17 cellular contexts compared by ENCODE assay signal in the genomic region with DNA sequence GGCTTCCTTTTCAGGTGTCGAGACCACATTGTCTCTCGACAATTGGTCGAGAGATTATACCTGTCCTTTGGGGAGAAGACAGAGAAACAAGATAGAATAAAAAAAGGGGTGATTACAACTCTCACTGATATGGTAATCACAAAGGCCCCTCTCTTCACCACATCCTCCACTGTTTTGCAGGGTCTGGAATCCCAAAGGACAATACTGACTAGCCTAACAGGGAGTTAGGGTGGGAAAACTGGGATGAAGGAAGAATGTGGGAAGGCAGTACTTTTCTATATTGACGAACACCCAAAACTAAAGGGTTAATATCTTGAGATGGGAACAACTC. TPM values are rescaled to one million over a fixed set of nuclear protein-coding genes. Genes with fewer than 3 reads are reported as not detected.
DNase-seq lines count a peak whose midpoint lies in the region; ATAC-seq, FAIRE-seq and TF ChIP-seq lines count a peak whose summit lies in the region.
"Had no signal": no experiment of that assay in that cellular context is flagged by ENCODE, and none has a peak within 500 bp of the region (broad histone marks: within the 10 kb centered on the region; RNA-seq: fewer than 3 reads in every experiment).

No MANE protein-coding gene starts in this region.

- intact Hi-C loops in gastrocnemius medialis (cut with DNase I; ENCODE audit: low total_unique reads) = loop anchor here (10.0 kb wide), 1 partner anchor 824 kb away; no protein-coding TSS in a partner anchor
- intact Hi-C loops in lower lobe of right lung (cut with DNase I) = no loop called here

- H3K23ac ChIP-seq in H9 (ENCODE audit: insufficient read length, low read depth, low read length) (no peak overlapping the region), H1 (ENCODE audit: insufficient read length) (no peak overlapping the region)

- ATAC-seq in gastrocnemius medialis = no peak
- ATAC-seq in GM21723 (IDR thresholded peaks at IDR 0.05; ENCODE audit: unreplicated experiment) = no peak
- no peak for ATAC-seq in lower lobe of right lung

- H3K4me1 ChIP-seq in H9 (ENCODE audit: insufficient read depth, low read length) = peaks cover 2% of the 10 kb centered on the region; the same call in 1 of the 2 replicates
- peaks cover 0 to 6% (median 5%) of the 10 kb centered on the region in 4 experiments; a peak in 5 of 7 replicates for H3K4me1 ChIP-seq in H1 (replicated peaks in 1 of 4; ENCODE audit: control insufficient read depth in 3 of 4, insufficient read depth in 4 of 4, low read length in 3 of 4)
- H3K4me1 ChIP-seq in iPS-18a (ENCODE audit: control insufficient read depth, low read depth, low read length) = peaks cover 30% of the 10 kb centered on the region
- H3K4me1 ChIP-seq in gastrocnemius medialis = peaks cover 55 to 70% of the 10 kb centered on the region in 2 donors
- peaks cover 9% of the 10 kb centered on the region for H3K4me1 ChIP-seq in lower lobe of right lung

- H2BK12ac ChIP-seq in H9 (ENCODE audit: insufficient read length, low read depth, low read length) = no peak overlapping the region
- H2BK12ac ChIP-seq in H1 (ENCODE audit: low read depth, low read length) = no peak overlapping the region

- H2BK20ac ChIP-seq in H9 (ENCODE audit: low read depth, low read length, poor library complexity, severe bottlenecking) (no peak overlapping the region), H1 (ENCODE audit: low read length) (no peak overlapping the region)

- H4K5ac ChIP-seq in H9 (ENCODE audit: insufficient read length, low read depth, low read length) (no peak overlapping the region), H1 (ENCODE audit: insufficient read length, low read depth, low read length) (no peak overlapping the region)

- WGBS in H9 (ENCODE audit: extremely low coverage, insufficient read length, low lambda C conversion rate) = no CpG with 5 or more reads among the region's 4 CpGs
- 31% methylated on average over 4 of the region's 4 CpGs; no CpG with 5 or more reads in 1 of the 2 experiments for WGBS in H1 (ENCODE audit: extremely low coverage in 1 of 2, insufficient coverage in 1 of 2, insufficient read length in 1 of 2, insufficient replicate concordance in 2 of 2, low coverage in 1 of 2, low lambda C conversion rate in 2 of 2, missing lambda C conversion rate in 1 of 2), 2 experiments

- no peak overlapping the region for H3T11ph ChIP-seq in H9 (ENCODE audit: low read length)

- no peak overlapping the region for H3K14ac ChIP-seq in H9 (ENCODE audit: insufficient read depth, low read length)
- no peak overlapping the region for H3K14ac ChIP-seq in H1 (ENCODE audit: insufficient read length)

- H4K8ac ChIP-seq in H9 (replicated peaks; ENCODE audit: insufficient read length, low read depth, low read length) = no peak overlapping the region
- no peak overlapping the region for H4K8ac ChIP-seq in H1 (ENCODE audit: extremely low read depth, insufficient read depth, low read length)

- H4K91ac ChIP-seq in H9 (ENCODE audit: insufficient read length, low read depth, low read length) (no peak overlapping the region), H1 (replicated peaks; ENCODE audit: insufficient read length, low read length) (no peak overlapping the region)

- H3K27me3 ChIP-seq in H9 (ENCODE audit: insufficient read depth, low read length) = peaks cover under 1% of the 10 kb centered on the region; the same call in 1 of the 2 replicates
- peaks cover 0 to 7% (median 3%) of the 10 kb centered on the region in 4 experiments; a peak in 4 of 7 replicates for H3K27me3 ChIP-seq in H1 (replicated peaks in 1 of 4; ENCODE audit: control insufficient read depth in 3 of 4, extremely low read depth in 1 of 4, insufficient read depth in 3 of 4, low read length in 3 of 4)
- H3K27me3 ChIP-seq in iPS-18a (ENCODE audit: control insufficient read depth, insufficient read depth, low read length) = peaks cover 16% of the 10 kb centered on the region
- no peaks in the 10 kb centered on the region for H3K27me3 ChIP-seq in gastrocnemius medialis
- no peaks in the 10 kb centered on the region for H3K27me3 ChIP-seq in lower lobe of right lung (ENCODE audit: low read depth)

- H2BK5ac ChIP-seq in H9 (ENCODE audit: insufficient read length, low read length) (no peak overlapping the region), H1 (ENCODE audit: low read depth, low read length) (no peak overlapping the region)

- no peak overlapping the region for H2AFZ ChIP-seq in H9 (ENCODE audit: low read length)
- 0 out of 2 replicates have a peak overlapping the region, but pooled peaks have one; percentile 8 for H2AFZ ChIP-seq in H1 (ENCODE audit: low read length)
- H2AFZ ChIP-seq: GM23248 had no signal

- H3K27me3 Mint-ChIP-seq in H9 (ENCODE audit: low read depth) = peaks cover 18% of the 10 kb centered on the region
- H3K27me3 Mint-ChIP-seq: B cell; CD4-positive, alpha-beta T cell had no signal

- no peak overlapping the region for H2BK120ac ChIP-seq in H9 (ENCODE audit: low read depth, low read length, poor library complexity, severe bottlenecking)
- no peak overlapping the region for H2BK120ac ChIP-seq in H1 (replicated peaks; ENCODE audit: low read depth, low read length)

- H2AK5ac ChIP-seq in H9 (ENCODE audit: insufficient read length, low read length) (no peak overlapping the region), H1 (ENCODE audit: low read depth, low read length) (no peak overlapping the region)

- H3K18ac ChIP-seq in H9 (ENCODE audit: insufficient read length, low read depth, low read length) (no peak overlapping the region), H1 (ENCODE audit: extremely low read depth, low read length) (no peak overlapping the region)

- H3K9me3 Mint-ChIP-seq in H9 = peaks cover 0 to under 1% of the 10 kb centered on the region in 2 experiments; a peak in 1 of 5 replicates
- H3K9me3 Mint-ChIP-seq: CD4-positive, alpha-beta T cell had no signal

- H4K20me1 ChIP-seq in H9 (ENCODE audit: control insufficient read depth, insufficient read depth, insufficient read length) = no peaks in the 10 kb centered on the region
- no peaks in the 10 kb centered on the region for H4K20me1 ChIP-seq in H1 (replicated peaks in 1 of 2; ENCODE audit: control insufficient read depth in 1 of 2, insufficient read depth in 2 of 2, low read length in 2 of 2)

- H3K27ac Mint-ChIP-seq in H9 = peak overlapping the region in 2 of 3 experiments; percentile 68 to 89; a peak in 6 of 7 replicates
- H3K27ac Mint-ChIP-seq: B cell; CD4-positive, alpha-beta T cell had no signal

- no peak for TF ChIP-seq CTCF in H9 (conservative IDR thresholded peaks at IDR 0.05)
- no peak for TF ChIP-seq CTCF in H1 (IDR thresholded peaks at IDR 0.05; ENCODE audit: control extremely low read depth in 1 of 3, insufficient read depth in 1 of 3, low read depth in 1 of 3, low read length in 3 of 3)
- TF ChIP-seq CTCF in gastrocnemius medialis (IDR thresholded peaks at IDR 0.05 in 4 of 5, conservative IDR thresholded peaks at IDR 0.05 in 1 of 5) = no peak
- no peak for TF ChIP-seq CTCF in lower lobe of right lung (IDR thresholded peaks at IDR 0.05)

- H3K23me2 ChIP-seq in H9 (ENCODE audit: insufficient read length, low read depth, low read length, poor library complexity, severe bottlenecking) (peaks cover 4% of the 10 kb centered on the region), H1 (ENCODE audit: low read depth, low read length) (no peaks in the 10 kb centered on the region)

- TF ChIP-seq EP300 in H1 (IDR thresholded peaks at IDR 0.05; ENCODE audit: borderline replicate concordance in 1 of 2, low read depth in 2 of 2, low read length in 2 of 2) = no peak

- no peaks in the 10 kb centered on the region for H3K79me2 ChIP-seq in H9 (ENCODE audit: insufficient read depth, low read length)
- no peaks in the 10 kb centered on the region for H3K79me2 ChIP-seq in H1 (ENCODE audit: control insufficient read depth in 1 of 2, insufficient read depth in 2 of 2, low read length in 2 of 2)

- H3K56ac ChIP-seq in H9 (ENCODE audit: insufficient read length, low read depth, low read length) (no peak overlapping the region), H1 (replicated peaks; ENCODE audit: insufficient read length, low read depth, low read length) (no peak overlapping the region)

- H3K9ac ChIP-seq in H9 (ENCODE audit: extremely low read depth, insufficient read length, low read length) (no peak overlapping the region), H1 (replicated peaks in 1 of 4; ENCODE audit: extremely low read depth in 1 of 4, low read depth in 3 of 4, low read length in 3 of 4) (no peak overlapping the region), iPS-18a (ENCODE audit: low read length) (no peak overlapping the region)
- H3K9ac ChIP-seq: GM23248 had no signal

- peak overlapping the region; percentile 19 to 33; a peak in 4 of 5 replicates for H3K4me3 Mint-ChIP-seq in H9
- H3K4me3 Mint-ChIP-seq: B cell; CD4-positive, alpha-beta T cell had no signal

- no peaks in the 10 kb centered on the region for H3K36me3 Mint-ChIP-seq in H9 (ENCODE audit: insufficient read depth in 1 of 3, low read depth in 3 of 3)

- peaks cover 50 to 61% of the 10 kb centered on the region in 2 experiments for H3K4me1 Mint-ChIP-seq in H9

- H3K36me3 ChIP-seq in H1 (ENCODE audit: control insufficient read depth in 2 of 4, insufficient read depth in 4 of 4, low read length in 3 of 4) (no peaks in the 10 kb centered on the region), iPS-18a (ENCODE audit: control insufficient read depth, low read depth, low read length) (no peaks in the 10 kb centered on the region), gastrocnemius medialis (peaks cover 0 to 6% of the 10 kb centered on the region in 2 donors), lower lobe of right lung (no peaks in the 10 kb centered on the region)

- no peaks in the 10 kb centered on the region for H3K9me3 ChIP-seq in H9 (ENCODE audit: control insufficient read depth, low read depth, low read length)
- no peaks in the 10 kb centered on the region for H3K9me3 ChIP-seq in H1 (ENCODE audit: insufficient read depth in 2 of 2, low read depth in 1 of 2, low read length in 1 of 2)
- H3K9me3 ChIP-seq in iPS-18a (ENCODE audit: control insufficient read depth, low read depth, low read length) = no peaks in the 10 kb centered on the region
- no peaks in the 10 kb centered on the region for H3K9me3 ChIP-seq in gastrocnemius medialis
- no peaks in the 10 kb centered on the region for H3K9me3 ChIP-seq in lower lobe of right lung
- H3K9me3 ChIP-seq: Caco-2 had no signal

- in situ Hi-C loops in gastrocnemius medialis (cut with MboI; ENCODE audit: low sequenced_read_pairs in 4 of 4) = no loop called here

- DNase-seq in H9 (no peak), H1 (ENCODE audit: low read depth in 1 of 2, low spot score in 2 of 2) (no peak), gastrocnemius medialis (no peak), NCI-H82 (lab: John Stamatoyannopoulos, UW) (no peak), NCI-H1092 treated with DMSO at 0.1 percent for 48 hours (lab: John Stamatoyannopoulos, UW) (no peak), lower lobe of right lung (no peak)
- DNase-seq: Caco-2; CD4-positive, alpha-beta T cell; GDM1; H7; KG1 had no signal

- H3K4me3 ChIP-seq in H1 (ENCODE audit: extremely low read depth in 1 of 4, insufficient read depth in 2 of 4, low read depth in 3 of 4, low read length in 4 of 4) (peak overlapping the region in 1 of 4 experiments; percentile 35; a peak in 2 of 8 replicates), iPS-18a (ENCODE audit: low read length) (peak overlapping the region; percentile 7), gastrocnemius medialis (no peak overlapping the region), lower lobe of right lung (no peak overlapping the region)
- H3K4me3 ChIP-seq: GM23248 had no signal

- no peak for TF ChIP-seq RAD21 in H1 (IDR thresholded peaks at IDR 0.05 in 1 of 2, conservative IDR thresholded peaks at IDR 0.05 in 1 of 2; ENCODE audit: low read depth in 2 of 2, low read length in 2 of 2)

- TF ChIP-seq POLR2A in H1 (IDR thresholded peaks at IDR 0.05; ENCODE audit: control extremely low read depth in 1 of 2, low read depth in 2 of 2, low read length in 2 of 2) (no peak), gastrocnemius medialis (IDR thresholded peaks at IDR 0.05) (no peak)

- H2BK15ac ChIP-seq in H9 (ENCODE audit: low read depth, low read length) (no peak overlapping the region), H1 (ENCODE audit: low read length) (no peak overlapping the region)

- H3K27ac ChIP-seq in H9 (ENCODE audit: insufficient read length, low read depth, low read length) = no peak overlapping the region
- H3K27ac ChIP-seq in H1 (ENCODE audit: low read depth, low read length) = no peak overlapping the region
- no peak overlapping the region for H3K27ac ChIP-seq in iPS-18a (ENCODE audit: low read length)
- H3K27ac ChIP-seq in gastrocnemius medialis = peak overlapping the region in 3 of 4 donors; percentile 24 to 57 (median 38)
- no peak overlapping the region for H3K27ac ChIP-seq in lower lobe of right lung
- H3K27ac ChIP-seq: C4-2B, GM23248 had no signal

- CTCF ChIA-PET in H1 (lab: Charles Lee; ENCODE audit: partially characterized antibody) = interaction anchor here (0.7 kb wide), 1 partner anchor 141 kb away, joined by 3 read pairs; no protein-coding TSS in a partner anchor

- H3K4me2 ChIP-seq in H9 (ENCODE audit: insufficient read depth, insufficient read length, low read length) = peak overlapping the region; percentile 25
- H3K4me2 ChIP-seq in H1 (ENCODE audit: insufficient read depth in 1 of 2, low read depth in 2 of 2, low read length in 2 of 2) = peak overlapping the region; percentile 13 to 39

- H3K79me1 ChIP-seq in H9 (ENCODE audit: insufficient read depth, low read depth, low read length, poor library complexity, severe bottlenecking) (no peaks in the 10 kb centered on the region), H1 (ENCODE audit: low read depth, low read length) (no peaks in the 10 kb centered on the region)

- no peak for FAIRE-seq in H1 (lab: Jason Lieb, UNC)
- FAIRE-seq: D721Med had no signal

- POLR2A ChIA-PET in H1 (lab: Charles Lee; ENCODE audit: partially characterized antibody) = no interaction called here

- H3K4ac ChIP-seq in H9 (ENCODE audit: low read depth, low read length) = no peak overlapping the region
- no peak overlapping the region for H3K4ac ChIP-seq in H1 (replicated peaks; ENCODE audit: insufficient read length, low read depth, low read length)

RNA-seq across cellular contexts. Expression of a gene that starts 6.1 kb away (rescaled TPM):
- total RNA-seq in H9 (2021) = 4.0 and 4.5 TPM in 2 replicates
- total RNA-seq in H1 (2021; fragmentation: NEBNext Ultra II Directional; extraction: Animal tissue kit (Norgen Biotek cat#: 25700)) = 2.3 and 4.1 TPM in 2 replicates
- 0.52 and 1.3 TPM in 2 replicates for polyA plus RNA-seq in H1 (2011; rRNA removed)
- 1.4 TPM for polyA plus RNA-seq in H1 (2011; cell fraction: cytosol; rRNA removed)
- 0.83 TPM for polyA plus RNA-seq in H1 (2011; cell fraction: nucleus; rRNA removed)
- polyA plus RNA-seq in H1 (2012, experiment 1 of 2) = 0.66 to 1.3 TPM (median 0.94 TPM) in 4 replicates
- 0.18 TPM for polyA plus RNA-seq in H1 (2012, experiment 2 of 2)
- 1.6 TPM for polyA plus RNA-seq in H1 (2013, experiment 1 of 2)
- 1.6 TPM for polyA plus RNA-seq in H1 (2013, experiment 2 of 2)
- 1.7 and 2.0 TPM in 2 replicates for polyA minus RNA-seq in H1 (2011; rRNA and poly(A)+ RNA removed)
- 0.81 TPM for polyA minus RNA-seq in H1 (2011; cell fraction: cytosol; rRNA and poly(A)+ RNA removed)
- polyA minus RNA-seq in H1 (2011; cell fraction: nucleus; rRNA and poly(A)+ RNA removed) = 4.8 TPM
- 100 to 1,000 TPM in 2 of 4 donors, 10 to 100 TPM in 2; 62.8 to 228 (median 123) TPM for total RNA-seq in gastrocnemius medialis
- total RNA-seq in lower lobe of right lung = 20.5 TPM

Comparison
In these comparisons a context has a peak if more than half of its experiments do, and no peak if none do; other contexts are left out.
1. H3K27ac ChIP-seq: peak in gastrocnemius medialis (3 of 4); none in H9 (single experiment), H1 (single experiment), iPS-18a (single experiment) and lower lobe of right lung (single experiment).